In genomic region chr19:50198431-50199253, GRCh38 we compare ENCODE assay signal across 21 cellular contexts. TPM values are rescaled to one million over a fixed set of nuclear protein-coding genes. Genes with fewer than 3 reads are reported as not detected.
DNase-seq lines count a peak whose midpoint lies in the region; ATAC-seq and TF ChIP-seq lines count a peak whose summit lies in the region.
"Had no signal": no experiment of that assay in that cellular context is flagged by ENCODE, and none has a peak within 500 bp of the region (broad histone marks: within the 10 kb centered on the region; RNA-seq: fewer than 3 reads in every experiment).

No MANE protein-coding gene starts in this region.

- H3K27me3 ChIP-seq in transverse colon: peaks cover 42% of the 10 kb centered on the region
- no peaks in the 10 kb centered on the region for H3K27me3 ChIP-seq in ascending aorta

- ATAC-seq in stimulated activated naive CD8-positive, alpha-beta T cell treated with anti-CD3 and anti-CD28 coated beads, Interleukin-15, Interleukin-2, amounts not matched to agents 100 U/mL and 50 U/mL, for 24 hours: no peak
- ATAC-seq in HG02798 (IDR thresholded peaks at IDR 0.05; ENCODE audit: poor library complexity, unreplicated experiment) (no peak), WTC11 (no peak)

- WGBS in transverse colon (ENCODE audit: low coverage in 1 of 2), 2 donors: 32 to 43% methylated on average over 4 to 7 of the region's 7 CpGs

- H3K4me3 Mint-ChIP-seq in stimulated activated naive CD8-positive, alpha-beta T cell treated with anti-CD3 and anti-CD28 coated beads, Interleukin-15, Interleukin-2, amounts not matched to agents 100 ng/mL and 50 ng/mL, for 24 hours: no peak overlapping the region
- H3K4me3 Mint-ChIP-seq in WTC11: no peak overlapping the region

- H3K27me3 Mint-ChIP-seq in stimulated activated naive CD8-positive, alpha-beta T cell treated with anti-CD3 and anti-CD28 coated beads, Interleukin-15, Interleukin-2, amounts not matched to agents 100 ng/mL and 50 ng/mL, for 24 hours: peaks cover 58% of the 10 kb centered on the region
- peaks cover 47% of the 10 kb centered on the region for H3K27me3 Mint-ChIP-seq in WTC11 (ENCODE audit: low read depth)

- DNase-seq in stimulated activated naive CD8-positive, alpha-beta T cell treated with anti-CD3 and anti-CD28 coated beads, Interleukin-15, Interleukin-2, amounts not matched to agents 100 U/mL and 50 U/mL, for 24 hours: no peak
- DNase-seq in midbrain (lab: John Stamatoyannopoulos, UW): peak; percentile 15
- no peak for DNase-seq in transverse colon
- no peak for DNase-seq in ascending aorta (ENCODE audit: low spot score in 2 of 2)
- DNase-seq in WTC11 (ENCODE audit: low spot score): no peak
- DNase-seq: activated naive CD4-positive, alpha-beta T cell treated with anti-CD3 and anti-CD28 coated beads, Interleukin-2, amount 50 U/mL, for 16 hours; activated T-cell treated with anti-CD3 and anti-CD28 coated beads, Interleukin-2, amount 50 U/mL, for 48 hours; foreskin fibroblast; Karpas-422; kidney glomerular epithelial cell; NCI-H2081; trophoblast cell had no signal

- H3K9me3 Mint-ChIP-seq in stimulated activated naive CD8-positive, alpha-beta T cell treated with anti-CD3 and anti-CD28 coated beads, Interleukin-15, Interleukin-2, amounts not matched to agents 100 ng/mL and 50 ng/mL, for 24 hours: no peaks in the 10 kb centered on the region
- H3K9me3 Mint-ChIP-seq in WTC11: no peaks in the 10 kb centered on the region

- POLR2A ChIA-PET in WTC11 (lab: Charles Lee): no interaction called here

- no peaks in the 10 kb centered on the region for H3K4me1 Mint-ChIP-seq in stimulated activated naive CD8-positive, alpha-beta T cell treated with anti-CD3 and anti-CD28 coated beads, Interleukin-15, Interleukin-2, amounts not matched to agents 100 ng/mL and 50 ng/mL, for 24 hours (ENCODE audit: low read depth)
- H3K4me1 Mint-ChIP-seq in WTC11: peaks cover 5% of the 10 kb centered on the region; the same call in 1 of the 2 replicates

- H3K4me3 ChIP-seq in transverse colon (no peak overlapping the region), ascending aorta (no peak overlapping the region)

- H3K27ac Mint-ChIP-seq in stimulated activated naive CD8-positive, alpha-beta T cell treated with anti-CD3 and anti-CD28 coated beads, Interleukin-15, Interleukin-2, amounts not matched to agents 100 ng/mL and 50 ng/mL, for 24 hours: peak overlapping the region; percentile 40
- no peak overlapping the region for H3K27ac Mint-ChIP-seq in WTC11

- TF ChIP-seq EP300 in transverse colon (IDR thresholded peaks at IDR 0.05; ENCODE audit: low read depth): no peak

- H3K4me1 ChIP-seq in transverse colon: peaks cover 3 to 22% (median 10%) of the 10 kb centered on the region in 4 donors
- H3K4me1 ChIP-seq in ascending aorta: peaks cover 0 to 13% of the 10 kb centered on the region in 2 donors

- H3K27ac ChIP-seq in cingulate gyrus (ENCODE audit: low read depth, low read length) (peak overlapping the region; percentile 54), transverse colon (peak overlapping the region in 2 of 4 donors; percentile 24 to 28), ascending aorta (no peak overlapping the region)
- H3K27ac ChIP-seq: epithelial cell of prostate had no signal

- TF ChIP-seq CTCF in transverse colon (IDR thresholded peaks at IDR 0.05): no peak
- TF ChIP-seq CTCF in ascending aorta (IDR thresholded peaks at IDR 0.05): no peak
- no peak for TF ChIP-seq CTCF in WTC11 (IDR thresholded peaks at IDR 0.05)

- peak; percentile 5 for TF ChIP-seq POLR2A in transverse colon (IDR thresholded peaks at IDR 0.05)

- no peaks in the 10 kb centered on the region for H3K36me3 Mint-ChIP-seq in stimulated activated naive CD8-positive, alpha-beta T cell treated with anti-CD3 and anti-CD28 coated beads, Interleukin-15, Interleukin-2, amounts not matched to agents 100 ng/mL and 50 ng/mL, for 24 hours (ENCODE audit: low read depth)
- H3K36me3 Mint-ChIP-seq in WTC11: no peaks in the 10 kb centered on the region

- H3K36me3 ChIP-seq in transverse colon (no peaks in the 10 kb centered on the region), ascending aorta (no peaks in the 10 kb centered on the region)

- intact Hi-C loops in transverse colon (cut with DNase I; ENCODE audit: low total_unique reads) (no loop called here), ascending aorta (cut with DNase I) (no loop called here)

- in situ Hi-C loops in transverse colon (cut with MboI; ENCODE audit: low pct_ligation_motif_present in 1 of 4, low pct_unique_long_range_greater_than_20kb in 1 of 4, low sequenced_read_pairs in 3 of 4): no loop called here

- CTCF ChIA-PET in WTC11 (lab: Charles Lee): interaction anchor here (0.7 to 2.3 kb wide), 3 partner anchors 12 to 52 kb away, joined by 3 to 8 read pairs (median 3); no protein-coding TSS in a partner anchor

- H3K9me3 ChIP-seq in transverse colon: no peaks in the 10 kb centered on the region
- H3K9me3 ChIP-seq in ascending aorta: no peaks in the 10 kb centered on the region

TF ChIP-seq in WTC11, 78 proteins besides CTCF, POLR2A, EP300 and RAD21:
- no peak for TF ChIP-seq TEAD4 (CRISPR knock-in tag; IDR thresholded peaks at IDR 0.05)
- TF ChIP-seq ATF1 (CRISPR knock-in tag; IDR thresholded peaks at IDR 0.05): no peak
- no peak for TF ChIP-seq IRF1 (CRISPR knock-in tag; IDR thresholded peaks at IDR 0.05)
- no peak for TF ChIP-seq FOXP1 (CRISPR knock-in tag; IDR thresholded peaks at IDR 0.05; ENCODE audit: borderline replicate concordance)
- no peak for TF ChIP-seq OVOL2 (CRISPR knock-in tag; IDR thresholded peaks at IDR 0.05; ENCODE audit: borderline replicate concordance)
- no peak for TF ChIP-seq ZNF121 (CRISPR knock-in tag; IDR thresholded peaks at IDR 0.05)
- no peak for TF ChIP-seq RELA (CRISPR knock-in tag; IDR thresholded peaks at IDR 0.05; ENCODE audit: borderline replicate concordance)
- TF ChIP-seq ARID4B (CRISPR knock-in tag; IDR thresholded peaks at IDR 0.05; ENCODE audit: borderline replicate concordance): no peak
- TF ChIP-seq ESRRA (CRISPR knock-in tag; IDR thresholded peaks at IDR 0.05; ENCODE audit: borderline replicate concordance): no peak
- no peak for TF ChIP-seq NR1H2 (CRISPR knock-in tag; IDR thresholded peaks at IDR 0.05)

RNA-seq across cellular contexts. Expression of gene MYH14, which starts 4.8 kb away (rescaled TPM):
- total RNA-seq in transverse colon: 100 to 1,000 TPM; 321 to 814 (median 393) TPM
- total RNA-seq in ascending aorta: 8.6 TPM
- total RNA-seq in WTC11 (2021): 25.8 to 33.5 TPM (median 31.2 TPM) in 3 replicates
- total RNA-seq: OCI-LY7; T-helper 2 cell treated with Interferon-gamma antibody and Interleukin-4, amounts not matched to agents 100 ng/mL and 5 ng/mL, for 36 hours had no signal

RNA-seq across cellular contexts. Expression of gene IZUMO2, which starts 35.6 kb away (rescaled TPM):
- total RNA-seq in transverse colon (not detected), ascending aorta (not detected), WTC11 (2021) (1.0 to 3.5 TPM (median 2.4 TPM) in 3 replicates)
- total RNA-seq: Daoy; HT-29; OCI-LY7; renal cortical epithelial cell; T-helper 2 cell treated with Interferon-gamma antibody and Interleukin-4, amounts not matched to agents 100 ng/mL and 5 ng/mL, for 36 hours had no signal
